ENCODE assay signal across 22 cellular contexts in the genomic region with DNA sequence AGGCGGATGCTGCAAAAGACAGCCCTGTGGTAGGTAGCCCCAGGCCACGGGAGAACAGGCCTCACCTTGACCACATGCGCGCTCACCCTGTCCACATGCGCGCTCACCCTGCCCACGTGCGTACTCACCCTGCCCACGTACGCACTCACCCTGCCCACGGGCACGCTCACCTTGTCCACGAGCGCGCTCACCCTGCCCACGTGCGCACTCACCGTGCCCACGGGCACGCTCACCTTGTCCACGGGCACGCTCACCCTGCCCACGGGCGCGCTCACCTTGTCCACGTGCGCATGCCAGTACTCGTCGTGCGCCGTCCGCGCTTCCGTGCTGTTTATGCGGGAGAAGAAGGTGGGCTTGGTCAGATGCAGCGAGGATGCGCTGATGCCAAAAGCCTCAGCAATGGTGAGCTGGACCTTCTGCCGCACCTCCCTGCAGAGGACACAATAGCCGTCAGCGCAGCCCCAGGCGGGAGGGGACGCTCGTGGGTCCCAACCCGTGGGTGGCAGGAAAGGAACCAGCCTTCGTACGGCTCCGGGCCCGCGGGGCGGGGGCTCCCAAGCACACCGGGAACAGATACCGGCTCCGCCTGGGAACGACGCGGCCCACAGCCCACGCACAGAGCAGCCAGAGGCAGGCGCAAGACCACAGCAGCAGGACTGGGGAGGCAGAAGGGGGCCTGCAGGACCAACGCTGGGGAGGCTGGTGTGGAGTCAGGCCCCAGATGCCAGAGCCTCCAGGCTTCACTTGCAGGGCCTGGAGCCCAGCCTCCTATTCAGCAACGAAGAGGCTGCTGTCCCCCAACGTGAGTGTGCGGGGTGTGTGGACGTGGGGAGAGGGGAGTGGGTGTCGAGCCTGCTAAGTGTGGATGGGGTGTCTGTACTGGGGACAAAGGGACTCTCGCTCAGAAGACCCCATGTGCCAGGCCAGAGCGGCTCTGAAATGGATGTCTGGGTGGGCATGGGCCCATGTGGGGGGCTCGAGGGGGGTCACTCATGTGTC. TPM values are rescaled to one million over a fixed set of nuclear protein-coding genes. Genes with fewer than 3 reads are reported as not detected.
"Had no signal": no experiment of that assay in that cellular context is flagged by ENCODE, and none has a peak within 500 bp of the region (broad histone marks: within the 10 kb centered on the region; RNA-seq: fewer than 3 reads in every experiment).

No MANE protein-coding gene starts in this region.

- H3K9me3 ChIP-seq: lower lobe of right lung, tibial nerve, vagina had no signal

- ATAC-seq: activated CD4-positive, alpha-beta T cell treated with anti-CD3 and anti-CD28 coated beads for 36 hours; natural killer cell; T-cell; WTC11 had no signal

- H3K27me3 Mint-ChIP-seq: activated CD4-positive, alpha-beta T cell treated with anti-CD3 and anti-CD28 coated beads for 36 hours; activated naive CD8-positive, alpha-beta T cell treated with anti-CD3 and anti-CD28 coated beads, Interleukin-2, amount 10 ng/mL, durations not matched to agents 7 days and 5 days; brain; T-cell had no signal

- H3K4me1 Mint-ChIP-seq: WTC11 had no signal

- H3K36me3 Mint-ChIP-seq: natural killer cell had no signal

- H3K9me3 Mint-ChIP-seq: activated naive CD8-positive, alpha-beta T cell treated with anti-CD3 and anti-CD28 coated beads, Interleukin-2, amount 10 ng/mL, durations not matched to agents 7 days and 5 days; activated T-helper 1 cell treated with anti-CD3 and anti-CD28 coated beads, Interleukin-12 subunit alpha, Interleukin-12 subunit beta, Interleukin-2, Interleukin-4 antibody, amounts not matched to agents 30 ng/mL and 10 ng/mL and 1 ng/mL, durations not matched to agents 14 hours and 24 hours and 36 hours; brain; natural killer cell; T-cell; WTC11 had no signal

- H3K4me3 Mint-ChIP-seq: activated CD4-positive, alpha-beta T cell treated with anti-CD3 and anti-CD28 coated beads for 36 hours; activated naive CD8-positive, alpha-beta T cell treated with anti-CD3 and anti-CD28 coated beads, Interleukin-2, amount 10 ng/mL, durations not matched to agents 7 days and 5 days; activated T-helper 1 cell treated with anti-CD3 and anti-CD28 coated beads, Interleukin-12 subunit alpha, Interleukin-12 subunit beta, Interleukin-2, Interleukin-4 antibody, amounts not matched to agents 30 ng/mL and 10 ng/mL and 1 ng/mL, durations not matched to agents 14 hours and 24 hours and 36 hours; brain; natural killer cell; T-cell; WTC11 had no signal

- DNase-seq: activated CD4-positive, alpha-beta T cell treated with anti-CD3 and anti-CD28 coated beads for 36 hours; activated CD4-positive, alpha-beta T cell treated with anti-CD3 and anti-CD28 coated beads, Interleukin-2, amount 50 U/mL, for 48 hours; activated naive CD8-positive, alpha-beta T cell treated with anti-CD3 and anti-CD28 coated beads, Interleukin-2, amount 10 ng/mL, durations not matched to agents 7 days and 5 days; activated T-cell treated with anti-CD3 and anti-CD28 coated beads for 4 hours; caudate nucleus; dorsolateral prefrontal cortex; foreskin fibroblast; islet precursor cell; lower lobe of right lung; natural killer cell; nucleus accumbens; stimulated activated CD4-positive, alpha-beta T cell treated with anti-CD3 and anti-CD28 coated beads, Interleukin-12 subunit alpha, Interleukin-12 subunit beta, amount 100 ng/mL, for 4 hours; stimulated activated CD4-positive, alpha-beta T cell treated with anti-CD3 and anti-CD28 coated beads, Interleukin-1b, Interleukin-23, amount 100 ng/mL, for 48 hours; stimulated activated CD8-positive, alpha-beta memory T cell treated with anti-CD3 and anti-CD28 coated beads, Interleukin-4, amount 100 ng/mL, for 48 hours; stimulated activated naive CD4-positive, alpha-beta T cell treated with Interleukin-2 at 50 U/mL for 16 hours; T-cell had no signal

- H3K27ac Mint-ChIP-seq: activated CD4-positive, alpha-beta T cell treated with anti-CD3 and anti-CD28 coated beads for 36 hours; activated naive CD8-positive, alpha-beta T cell treated with anti-CD3 and anti-CD28 coated beads, Interleukin-2, amount 10 ng/mL, durations not matched to agents 7 days and 5 days; activated T-helper 1 cell treated with anti-CD3 and anti-CD28 coated beads, Interleukin-12 subunit alpha, Interleukin-12 subunit beta, Interleukin-2, Interleukin-4 antibody, amounts not matched to agents 30 ng/mL and 10 ng/mL and 1 ng/mL, durations not matched to agents 14 hours and 24 hours and 36 hours; brain; T-cell; WTC11 had no signal

- H3K27ac ChIP-seq: dorsolateral prefrontal cortex, hepatocyte, lower lobe of right lung, tibial nerve, vagina had no signal

- H3K4me3 ChIP-seq: dorsolateral prefrontal cortex, hepatocyte, lower lobe of right lung, tibial nerve, vagina had no signal

RNA-seq across cellular contexts. Expression of gene UTS2R, which starts 32.4 kb away (rescaled TPM):
- total RNA-seq: activated CD4-positive, alpha-beta T cell treated with anti-CD3 and anti-CD28 coated beads for 36 hours; activated naive CD8-positive, alpha-beta T cell treated with anti-CD3 and anti-CD28 coated beads, Interleukin-2, amount 10 ng/mL, durations not matched to agents 7 days and 5 days; activated T-helper 1 cell treated with anti-CD3 and anti-CD28 coated beads, Interleukin-12 subunit alpha, Interleukin-12 subunit beta, Interleukin-2, Interleukin-4 antibody, amounts not matched to agents 30 ng/mL and 10 ng/mL and 1 ng/mL, durations not matched to agents 14 hours and 24 hours and 36 hours; lower lobe of right lung; T-cell; vagina had no signal

RNA-seq across cellular contexts. Expression of gene TEX19, which starts 44.9 kb away (rescaled TPM):
- total RNA-seq: activated CD4-positive, alpha-beta T cell treated with anti-CD3 and anti-CD28 coated beads for 36 hours; activated naive CD8-positive, alpha-beta T cell treated with anti-CD3 and anti-CD28 coated beads, Interleukin-2, amount 10 ng/mL, durations not matched to agents 7 days and 5 days; dorsolateral prefrontal cortex; hepatocyte; lower lobe of right lung; natural killer cell; T-cell; tibial nerve; vagina had no signal
